Comparison of ENCODE assay signal across 23 cellular contexts in the genomic region with DNA sequence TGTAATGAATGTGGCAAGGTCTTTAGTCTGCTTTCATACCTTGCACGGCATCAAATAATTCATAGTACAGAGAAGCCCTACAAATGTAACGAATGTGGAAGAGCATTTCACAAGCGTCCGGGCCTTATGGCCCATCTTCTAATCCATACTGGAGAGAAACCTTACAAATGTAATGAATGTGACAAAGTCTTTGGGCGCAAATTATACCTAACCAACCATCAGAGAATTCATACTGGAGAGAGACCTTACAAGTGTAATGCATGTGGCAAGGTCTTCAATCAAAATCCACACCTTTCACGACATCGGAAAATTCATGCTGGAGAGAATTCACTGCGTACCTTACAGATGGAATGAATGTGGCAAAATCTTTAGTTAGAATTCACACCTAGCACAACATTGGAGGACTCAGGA. TPM values are rescaled to one million over a fixed set of nuclear protein-coding genes. Genes with fewer than 3 reads are reported as not detected.
"Had no signal": no experiment of that assay in that cellular context is flagged by ENCODE, and none has a peak within 500 bp of the region (broad histone marks: within the 10 kb centered on the region; RNA-seq: fewer than 3 reads in every experiment).

No MANE protein-coding gene starts in this region.

- ATAC-seq: left lobe of liver; naive thymus-derived CD8-positive, alpha-beta T cell; psoas muscle; right cardiac atrium; stimulated activated memory B cell treated with anti-CD40 and anti-IgM and Interleukin-4, amounts not matched to agents 10 μg/mL and 1 μg/mL and 100 μg/mL, for 72 hours; stimulated activated naive CD8-positive, alpha-beta T cell treated with anti-CD3 and anti-CD28 coated beads, Interleukin-15, Interleukin-2, amounts not matched to agents 100 U/mL and 50 U/mL, for 24 hours had no signal

- H3K27ac Mint-ChIP-seq: dendritic cell treated with granulocyte-macrophage colony-stimulating factor and Interleukin-4, amounts not matched to agents 40 ng/mL and 50 ng/mL, for 4 days; mesothelial cell of epicardium; naive thymus-derived CD8-positive, alpha-beta T cell; nephron progenitor cell; stimulated activated memory B cell treated with anti-CD40 and anti-IgM and Interleukin-4, amounts not matched to agents 10 μg/mL and 1 μg/mL and 100 μg/mL, for 72 hours had no signal

- H3K4me1 ChIP-seq: colonic mucosa had no signal

- H3K4me3 Mint-ChIP-seq: dendritic cell treated with granulocyte-macrophage colony-stimulating factor and Interleukin-4, amounts not matched to agents 40 ng/mL and 50 ng/mL, for 4 days; mesothelial cell of epicardium; naive thymus-derived CD8-positive, alpha-beta T cell; nephron progenitor cell; stimulated activated memory B cell treated with anti-CD40 and anti-IgM and Interleukin-4, amounts not matched to agents 10 μg/mL and 1 μg/mL and 100 μg/mL, for 72 hours had no signal

- H3K27me3 Mint-ChIP-seq: dendritic cell treated with granulocyte-macrophage colony-stimulating factor and Interleukin-4, amounts not matched to agents 40 ng/mL and 50 ng/mL, for 4 days; stimulated activated memory B cell treated with anti-CD40 and anti-IgM and Interleukin-4, amounts not matched to agents 10 μg/mL and 1 μg/mL and 100 μg/mL, for 72 hours had no signal

- H3K4me3 ChIP-seq: colonic mucosa, psoas muscle, sigmoid colon, thoracic aorta, tibial nerve, upper lobe of left lung had no signal

- FAIRE-seq: endometrium, frontal cortex, keratinocyte, urothelium cell line had no signal

- H3K27me3 ChIP-seq: colonic mucosa, sigmoid colon, tibial nerve, upper lobe of left lung had no signal

- H3K4me1 Mint-ChIP-seq: mesothelial cell of epicardium, nephron progenitor cell had no signal

- DNase-seq: colonic mucosa; effector memory CD4-positive, alpha-beta T cell; mesenchymal stem cell; naive thymus-derived CD8-positive, alpha-beta T cell; nephron progenitor cell; nucleus accumbens; psoas muscle; right cardiac atrium; sigmoid colon; stimulated activated CD4-positive, alpha-beta T cell treated with anti-CD3 and anti-CD28 coated beads, Interleukin-2, amount 100 ng/mL, for 24 hours; stimulated activated CD4-positive, alpha-beta T cell treated with anti-CD3 and anti-CD28 coated beads, Interleukin-4, amount 100 ng/mL, for 24 hours; stimulated activated naive CD8-positive, alpha-beta T cell treated with anti-CD3 and anti-CD28 coated beads, Interleukin-15, Interleukin-2, amounts not matched to agents 100 U/mL and 50 U/mL, for 24 hours; upper lobe of left lung had no signal

- H3K27ac ChIP-seq: colonic mucosa, psoas muscle, sigmoid colon, thoracic aorta, tibial nerve, upper lobe of left lung had no signal

- H3K36me3 ChIP-seq: colonic mucosa had no signal

RNA-seq across cellular contexts. Expression of a gene that starts 30.4 kb away (rescaled TPM):
- total RNA-seq: left lobe of liver had no signal
